1 cellular context compared by ENCODE assay signal in the genomic region with DNA sequence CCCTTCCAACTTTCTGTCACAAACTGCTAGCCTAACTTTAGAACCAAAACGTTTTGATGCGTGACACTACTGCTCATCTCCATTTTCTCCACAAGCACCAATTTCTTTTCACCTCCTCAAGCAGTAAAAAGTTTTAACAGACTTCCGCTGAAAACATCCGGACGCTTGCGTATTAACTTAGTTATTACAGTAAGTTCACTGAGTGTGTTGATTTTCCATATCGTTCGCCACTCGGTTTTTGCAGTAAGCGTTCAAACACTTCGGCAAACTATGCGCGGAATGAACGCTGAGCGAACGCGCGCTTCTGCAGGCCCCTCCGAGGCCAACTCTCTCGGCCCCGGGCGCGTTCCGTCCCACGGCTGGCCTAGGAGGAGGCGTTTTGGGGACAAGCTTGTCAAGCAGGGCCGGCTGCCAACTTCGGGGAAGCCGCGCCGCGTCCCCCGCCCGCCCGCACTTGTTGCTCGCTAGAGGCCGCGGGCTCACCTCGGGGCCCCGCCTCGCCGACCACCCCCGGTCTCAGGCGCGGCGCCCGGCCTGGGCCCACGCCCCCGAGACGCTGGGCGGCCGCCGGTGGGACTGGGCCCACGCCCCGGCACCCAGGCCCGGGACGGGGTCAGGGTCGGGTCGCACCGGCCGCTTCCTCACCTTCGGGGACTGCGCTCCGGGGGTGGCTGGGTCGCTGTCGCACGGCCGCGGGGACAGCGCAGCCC.
TF ChIP-seq lines count a peak whose summit lies in the region.

No MANE protein-coding gene starts in this region.

TF ChIP-seq in HepG2, 621 proteins besides CTCF, POLR2A, EP300 and RAD21 (continued from another document and continues in another):
- TF ChIP-seq, protein P1, sequence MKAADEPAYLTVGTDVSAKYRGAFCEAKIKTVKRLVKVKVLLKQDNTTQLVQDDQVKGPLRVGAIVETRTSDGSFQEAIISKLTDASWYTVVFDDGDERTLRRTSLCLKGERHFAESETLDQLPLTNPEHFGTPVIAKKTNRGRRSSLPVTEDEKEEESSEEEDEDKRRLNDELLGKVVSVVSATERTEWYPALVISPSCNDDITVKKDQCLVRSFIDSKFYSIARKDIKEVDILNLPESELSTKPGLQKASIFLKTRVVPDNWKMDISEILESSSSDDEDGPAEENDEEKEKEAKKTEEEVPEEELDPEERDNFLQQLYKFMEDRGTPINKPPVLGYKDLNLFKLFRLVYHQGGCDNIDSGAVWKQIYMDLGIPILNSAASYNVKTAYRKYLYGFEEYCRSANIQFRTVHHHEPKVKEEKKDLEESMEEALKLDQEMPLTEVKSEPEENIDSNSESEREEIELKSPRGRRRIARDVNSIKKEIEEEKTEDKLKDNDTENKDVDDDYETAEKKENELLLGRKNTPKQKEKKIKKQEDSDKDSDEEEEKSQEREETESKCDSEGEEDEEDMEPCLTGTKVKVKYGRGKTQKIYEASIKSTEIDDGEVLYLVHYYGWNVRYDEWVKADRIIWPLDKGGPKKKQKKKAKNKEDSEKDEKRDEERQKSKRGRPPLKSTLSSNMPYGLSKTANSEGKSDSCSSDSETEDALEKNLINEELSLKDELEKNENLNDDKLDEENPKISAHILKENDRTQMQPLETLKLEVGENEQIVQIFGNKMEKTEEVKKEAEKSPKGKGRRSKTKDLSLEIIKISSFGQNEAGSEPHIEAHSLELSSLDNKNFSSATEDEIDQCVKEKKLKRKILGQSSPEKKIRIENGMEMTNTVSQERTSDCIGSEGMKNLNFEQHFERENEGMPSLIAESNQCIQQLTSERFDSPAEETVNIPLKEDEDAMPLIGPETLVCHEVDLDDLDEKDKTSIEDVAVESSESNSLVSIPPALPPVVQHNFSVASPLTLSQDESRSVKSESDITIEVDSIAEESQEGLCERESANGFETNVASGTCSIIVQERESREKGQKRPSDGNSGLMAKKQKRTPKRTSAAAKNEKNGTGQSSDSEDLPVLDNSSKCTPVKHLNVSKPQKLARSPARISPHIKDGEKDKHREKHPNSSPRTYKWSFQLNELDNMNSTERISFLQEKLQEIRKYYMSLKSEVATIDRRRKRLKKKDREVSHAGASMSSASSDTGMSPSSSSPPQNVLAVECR (CRISPR knock-in tag; IDR thresholded peaks at IDR 0.05; ENCODE audit: borderline replicate concordance) = peak; percentile 46
- TF ChIP-seq, protein P2, sequence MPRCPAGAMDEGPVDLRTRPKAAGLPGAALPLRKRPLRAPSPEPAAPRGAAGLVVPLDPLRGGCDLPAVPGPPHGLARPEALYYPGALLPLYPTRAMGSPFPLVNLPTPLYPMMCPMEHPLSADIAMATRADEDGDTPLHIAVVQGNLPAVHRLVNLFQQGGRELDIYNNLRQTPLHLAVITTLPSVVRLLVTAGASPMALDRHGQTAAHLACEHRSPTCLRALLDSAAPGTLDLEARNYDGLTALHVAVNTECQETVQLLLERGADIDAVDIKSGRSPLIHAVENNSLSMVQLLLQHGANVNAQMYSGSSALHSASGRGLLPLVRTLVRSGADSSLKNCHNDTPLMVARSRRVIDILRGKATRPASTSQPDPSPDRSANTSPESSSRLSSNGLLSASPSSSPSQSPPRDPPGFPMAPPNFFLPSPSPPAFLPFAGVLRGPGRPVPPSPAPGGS (CRISPR knock-in tag; IDR thresholded peaks at IDR 0.05) = no peak
- TF ChIP-seq ZNF264 (CRISPR knock-in tag; IDR thresholded peaks at IDR 0.05) (no peak), LCORL (IDR thresholded peaks at IDR 0.05) (no peak), LCORL (CRISPR knock-in tag; IDR thresholded peaks at IDR 0.05) (no peak), ZNF260 (CRISPR knock-in tag; IDR thresholded peaks at IDR 0.05; ENCODE audit: borderline replicate concordance, low read depth) (no peak), TBP (CRISPR knock-in tag; IDR thresholded peaks at IDR 0.05) (no peak), ZNF598 (CRISPR knock-in tag; IDR thresholded peaks at IDR 0.05; ENCODE audit: borderline replicate concordance) (no peak), FOXJ3 (CRISPR knock-in tag; IDR thresholded peaks at IDR 0.05; ENCODE audit: borderline replicate concordance) (0 out of 2 replicates have a peak, but pooled peaks have one; percentile 15), NCOR1 (IDR thresholded peaks at IDR 0.05; ENCODE audit: borderline replicate concordance, low read length) (no peak), GTF2F1 (IDR thresholded peaks at IDR 0.05; ENCODE audit: low read length) (no peak), RARA (CRISPR knock-in tag; IDR thresholded peaks at IDR 0.05) (peak; percentile 33; the same call in 1 of the 2 replicates), ZIK1 (CRISPR knock-in tag; IDR thresholded peaks at IDR 0.05; ENCODE audit: borderline replicate concordance, low read depth) (no peak), EEA1 (CRISPR knock-in tag; IDR thresholded peaks at IDR 0.05; ENCODE audit: borderline replicate concordance) (0 out of 2 replicates have a peak, but pooled peaks have one; percentile 31), ZNF747 (CRISPR knock-in tag; IDR thresholded peaks at IDR 0.05; ENCODE audit: borderline replicate concordance) (no peak; the same call in 1 of the 2 replicates), AGO2 (optimal IDR thresholded peaks at IDR 0.05; ENCODE audit: low read depth, low read length) (peak; percentile 46), HDAC2 (CRISPR knock-in tag; IDR thresholded peaks at IDR 0.05) (no peak), ZNF33A (CRISPR knock-in tag; IDR thresholded peaks at IDR 0.05; ENCODE audit: borderline replicate concordance) (no peak), ZNF605 (CRISPR knock-in tag; IDR thresholded peaks at IDR 0.05) (peak; percentile 33; the same call in 1 of the 2 replicates)
- TF ChIP-seq, protein P3, sequence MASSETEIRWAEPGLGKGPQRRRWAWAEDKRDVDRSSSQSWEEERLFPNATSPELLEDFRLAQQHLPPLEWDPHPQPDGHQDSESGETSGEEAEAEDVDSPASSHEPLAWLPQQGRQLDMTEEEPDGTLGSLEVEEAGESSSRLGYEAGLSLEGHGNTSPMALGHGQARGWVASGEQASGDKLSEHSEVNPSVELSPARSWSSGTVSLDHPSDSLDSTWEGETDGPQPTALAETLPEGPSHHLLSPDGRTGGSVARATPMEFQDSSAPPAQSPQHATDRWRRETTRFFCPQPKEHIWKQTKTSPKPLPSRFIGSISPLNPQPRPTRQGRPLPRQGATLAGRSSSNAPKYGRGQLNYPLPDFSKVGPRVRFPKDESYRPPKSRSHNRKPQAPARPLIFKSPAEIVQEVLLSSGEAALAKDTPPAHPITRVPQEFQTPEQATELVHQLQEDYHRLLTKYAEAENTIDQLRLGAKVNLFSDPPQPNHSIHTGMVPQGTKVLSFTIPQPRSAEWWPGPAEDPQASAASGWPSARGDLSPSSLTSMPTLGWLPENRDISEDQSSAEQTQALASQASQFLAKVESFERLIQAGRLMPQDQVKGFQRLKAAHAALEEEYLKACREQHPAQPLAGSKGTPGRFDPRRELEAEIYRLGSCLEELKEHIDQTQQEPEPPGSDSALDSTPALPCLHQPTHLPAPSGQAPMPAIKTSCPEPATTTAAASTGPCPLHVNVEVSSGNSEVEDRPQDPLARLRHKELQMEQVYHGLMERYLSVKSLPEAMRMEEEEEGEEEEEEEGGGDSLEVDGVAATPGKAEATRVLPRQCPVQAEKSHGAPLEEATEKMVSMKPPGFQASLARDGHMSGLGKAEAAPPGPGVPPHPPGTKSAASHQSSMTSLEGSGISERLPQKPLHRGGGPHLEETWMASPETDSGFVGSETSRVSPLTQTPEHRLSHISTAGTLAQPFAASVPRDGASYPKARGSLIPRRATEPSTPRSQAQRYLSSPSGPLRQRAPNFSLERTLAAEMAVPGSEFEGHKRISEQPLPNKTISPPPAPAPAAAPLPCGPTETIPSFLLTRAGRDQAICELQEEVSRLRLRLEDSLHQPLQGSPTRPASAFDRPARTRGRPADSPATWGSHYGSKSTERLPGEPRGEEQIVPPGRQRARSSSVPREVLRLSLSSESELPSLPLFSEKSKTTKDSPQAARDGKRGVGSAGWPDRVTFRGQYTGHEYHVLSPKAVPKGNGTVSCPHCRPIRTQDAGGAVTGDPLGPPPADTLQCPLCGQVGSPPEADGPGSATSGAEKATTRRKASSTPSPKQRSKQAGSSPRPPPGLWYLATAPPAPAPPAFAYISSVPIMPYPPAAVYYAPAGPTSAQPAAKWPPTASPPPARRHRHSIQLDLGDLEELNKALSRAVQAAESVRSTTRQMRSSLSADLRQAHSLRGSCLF (CRISPR knock-in tag; IDR thresholded peaks at IDR 0.05; ENCODE audit: borderline replicate concordance) = 0 out of 2 replicates have a peak, but pooled peaks have one; percentile 11
- TF ChIP-seq, protein P4, sequence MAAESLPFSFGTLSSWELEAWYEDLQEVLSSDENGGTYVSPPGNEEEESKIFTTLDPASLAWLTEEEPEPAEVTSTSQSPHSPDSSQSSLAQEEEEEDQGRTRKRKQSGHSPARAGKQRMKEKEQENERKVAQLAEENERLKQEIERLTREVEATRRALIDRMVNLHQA (CRISPR knock-in tag; IDR thresholded peaks at IDR 0.05) = no peak
- TF ChIP-seq, protein P5, sequence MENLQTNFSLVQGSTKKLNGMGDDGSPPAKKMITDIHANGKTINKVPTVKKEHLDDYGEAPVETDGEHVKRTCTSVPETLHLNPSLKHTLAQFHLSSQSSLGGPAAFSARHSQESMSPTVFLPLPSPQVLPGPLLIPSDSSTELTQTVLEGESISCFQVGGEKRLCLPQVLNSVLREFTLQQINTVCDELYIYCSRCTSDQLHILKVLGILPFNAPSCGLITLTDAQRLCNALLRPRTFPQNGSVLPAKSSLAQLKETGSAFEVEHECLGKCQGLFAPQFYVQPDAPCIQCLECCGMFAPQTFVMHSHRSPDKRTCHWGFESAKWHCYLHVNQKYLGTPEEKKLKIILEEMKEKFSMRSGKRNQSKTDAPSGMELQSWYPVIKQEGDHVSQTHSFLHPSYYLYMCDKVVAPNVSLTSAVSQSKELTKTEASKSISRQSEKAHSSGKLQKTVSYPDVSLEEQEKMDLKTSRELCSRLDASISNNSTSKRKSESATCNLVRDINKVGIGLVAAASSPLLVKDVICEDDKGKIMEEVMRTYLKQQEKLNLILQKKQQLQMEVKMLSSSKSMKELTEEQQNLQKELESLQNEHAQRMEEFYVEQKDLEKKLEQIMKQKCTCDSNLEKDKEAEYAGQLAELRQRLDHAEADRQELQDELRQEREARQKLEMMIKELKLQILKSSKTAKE (CRISPR knock-in tag; IDR thresholded peaks at IDR 0.05; ENCODE audit: borderline replicate concordance) = no peak
- TF ChIP-seq, protein P6, sequence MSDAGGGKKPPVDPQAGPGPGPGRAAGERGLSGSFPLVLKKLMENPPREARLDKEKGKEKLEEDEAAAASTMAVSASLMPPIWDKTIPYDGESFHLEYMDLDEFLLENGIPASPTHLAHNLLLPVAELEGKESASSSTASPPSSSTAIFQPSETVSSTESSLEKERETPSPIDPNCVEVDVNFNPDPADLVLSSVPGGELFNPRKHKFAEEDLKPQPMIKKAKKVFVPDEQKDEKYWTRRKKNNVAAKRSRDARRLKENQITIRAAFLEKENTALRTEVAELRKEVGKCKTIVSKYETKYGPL (CRISPR knock-in tag; IDR thresholded peaks at IDR 0.05) = no peak
- TF ChIP-seq, protein P7, sequence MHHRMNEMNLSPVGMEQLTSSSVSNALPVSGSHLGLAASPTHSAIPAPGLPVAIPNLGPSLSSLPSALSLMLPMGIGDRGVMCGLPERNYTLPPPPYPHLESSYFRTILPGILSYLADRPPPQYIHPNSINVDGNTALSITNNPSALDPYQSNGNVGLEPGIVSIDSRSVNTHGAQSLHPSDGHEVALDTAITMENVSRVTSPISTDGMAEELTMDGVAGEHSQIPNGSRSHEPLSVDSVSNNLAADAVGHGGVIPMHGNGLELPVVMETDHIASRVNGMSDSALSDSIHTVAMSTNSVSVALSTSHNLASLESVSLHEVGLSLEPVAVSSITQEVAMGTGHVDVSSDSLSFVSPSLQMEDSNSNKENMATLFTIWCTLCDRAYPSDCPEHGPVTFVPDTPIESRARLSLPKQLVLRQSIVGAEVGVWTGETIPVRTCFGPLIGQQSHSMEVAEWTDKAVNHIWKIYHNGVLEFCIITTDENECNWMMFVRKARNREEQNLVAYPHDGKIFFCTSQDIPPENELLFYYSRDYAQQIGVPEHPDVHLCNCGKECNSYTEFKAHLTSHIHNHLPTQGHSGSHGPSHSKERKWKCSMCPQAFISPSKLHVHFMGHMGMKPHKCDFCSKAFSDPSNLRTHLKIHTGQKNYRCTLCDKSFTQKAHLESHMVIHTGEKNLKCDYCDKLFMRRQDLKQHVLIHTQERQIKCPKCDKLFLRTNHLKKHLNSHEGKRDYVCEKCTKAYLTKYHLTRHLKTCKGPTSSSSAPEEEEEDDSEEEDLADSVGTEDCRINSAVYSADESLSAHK (CRISPR knock-in tag; IDR thresholded peaks at IDR 0.05; ENCODE audit: borderline replicate concordance) = no peak
- TF ChIP-seq, protein P8, sequence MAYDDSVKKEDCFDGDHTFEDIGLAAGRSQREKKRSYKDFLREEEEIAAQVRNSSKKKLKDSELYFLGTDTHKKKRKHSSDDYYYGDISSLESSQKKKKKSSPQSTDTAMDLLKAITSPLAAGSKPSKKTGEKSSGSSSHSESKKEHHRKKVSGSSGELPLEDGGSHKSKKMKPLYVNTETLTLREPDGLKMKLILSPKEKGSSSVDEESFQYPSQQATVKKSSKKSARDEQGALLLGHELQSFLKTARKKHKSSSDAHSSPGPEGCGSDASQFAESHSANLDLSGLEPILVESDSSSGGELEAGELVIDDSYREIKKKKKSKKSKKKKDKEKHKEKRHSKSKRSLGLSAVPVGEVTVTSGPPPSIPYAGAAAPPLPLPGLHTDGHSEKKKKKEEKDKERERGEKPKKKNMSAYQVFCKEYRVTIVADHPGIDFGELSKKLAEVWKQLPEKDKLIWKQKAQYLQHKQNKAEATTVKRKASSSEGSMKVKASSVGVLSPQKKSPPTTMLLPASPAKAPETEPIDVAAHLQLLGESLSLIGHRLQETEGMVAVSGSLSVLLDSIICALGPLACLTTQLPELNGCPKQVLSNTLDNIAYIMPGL (CRISPR knock-in tag; IDR thresholded peaks at IDR 0.05; ENCODE audit: borderline replicate concordance in 1 of 2, low read depth in 1 of 2) = peak in 1 of 2 experiments; percentile 52; a peak in 2 of 4 replicates
- TF ChIP-seq, protein P9, sequence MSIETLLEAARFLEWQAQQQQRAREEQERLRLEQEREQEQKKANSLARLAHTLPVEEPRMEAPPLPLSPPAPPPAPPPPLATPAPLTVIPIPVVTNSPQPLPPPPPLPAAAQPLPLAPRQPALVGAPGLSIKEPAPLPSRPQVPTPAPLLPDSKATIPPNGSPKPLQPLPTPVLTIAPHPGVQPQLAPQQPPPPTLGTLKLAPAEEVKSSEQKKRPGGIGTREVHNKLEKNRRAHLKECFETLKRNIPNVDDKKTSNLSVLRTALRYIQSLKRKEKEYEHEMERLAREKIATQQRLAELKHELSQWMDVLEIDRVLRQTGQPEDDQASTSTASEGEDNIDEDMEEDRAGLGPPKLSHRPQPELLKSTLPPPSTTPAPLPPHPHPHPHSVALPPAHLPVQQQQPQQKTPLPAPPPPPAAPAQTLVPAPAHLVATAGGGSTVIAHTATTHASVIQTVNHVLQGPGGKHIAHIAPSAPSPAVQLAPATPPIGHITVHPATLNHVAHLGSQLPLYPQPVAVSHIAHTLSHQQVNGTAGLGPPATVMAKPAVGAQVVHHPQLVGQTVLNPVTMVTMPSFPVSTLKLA (IDR thresholded peaks at IDR 0.05) = no peak
- TF ChIP-seq, protein P10, sequence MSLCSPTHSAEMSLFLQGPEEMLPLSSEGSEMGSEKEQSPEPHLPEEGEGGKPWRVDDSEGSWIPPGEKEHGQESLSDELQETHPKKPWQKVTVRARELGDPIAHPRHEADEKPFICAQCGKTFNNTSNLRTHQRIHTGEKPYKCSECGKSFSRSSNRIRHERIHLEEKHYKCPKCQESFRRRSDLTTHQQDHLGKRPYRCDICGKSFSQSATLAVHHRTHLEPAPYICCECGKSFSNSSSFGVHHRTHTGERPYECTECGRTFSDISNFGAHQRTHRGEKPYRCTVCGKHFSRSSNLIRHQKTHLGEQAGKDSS (CRISPR knock-in tag; IDR thresholded peaks at IDR 0.05; ENCODE audit: borderline replicate concordance, low read depth) = no peak
